ENCODE assay signal across 28 cellular contexts in the genomic region with DNA sequence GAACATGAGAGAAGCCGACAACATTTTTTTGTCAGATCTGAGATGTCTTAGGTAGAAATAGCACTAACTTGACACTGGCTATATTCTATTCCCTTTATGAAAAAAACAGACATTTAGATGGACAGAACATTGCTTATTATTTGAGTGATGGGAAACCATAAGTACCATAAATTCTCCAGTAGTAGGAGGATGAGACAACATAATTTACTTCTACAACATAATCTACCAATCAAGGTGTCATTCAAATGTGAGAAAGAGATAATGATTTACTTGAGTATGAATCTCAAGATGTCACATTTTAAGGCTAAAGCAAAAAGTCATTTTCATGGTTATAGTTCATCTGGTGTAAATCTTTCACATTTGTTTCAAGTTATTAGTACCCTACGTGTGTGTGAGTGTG.
"Had no signal": no experiment of that assay in that cellular context is flagged by ENCODE, and none has a peak within 500 bp of the region (broad histone marks: within the 10 kb centered on the region; RNA-seq: fewer than 3 reads in every experiment).

No MANE protein-coding gene starts in this region.

- ATAC-seq: activated CD8-positive, alpha-beta T cell treated with anti-CD3 and anti-CD28 coated beads for 36 hours; activated naive CD8-positive, alpha-beta T cell treated with anti-CD3 and anti-CD28 coated beads, Interleukin-2, amount 50 U/mL, for 24 hours had no signal

- H3K4me3 ChIP-seq: ascending aorta, cardiac muscle cell had no signal

- H3K27ac ChIP-seq: ascending aorta, cardiac muscle cell, VCaP had no signal

- FAIRE-seq: bronchial epithelial cell, TTC549 had no signal

- H3K36me3 ChIP-seq: ascending aorta, cardiac muscle cell had no signal

- H3K27me3 ChIP-seq: ascending aorta, cardiac muscle cell had no signal

- DNase-seq: activated B cell treated with CpG ODN at 0.5 μM for 24 hours; activated CD4-positive, alpha-beta memory T cell treated with anti-CD3 and anti-CD28 coated beads for 36 hours; activated CD4-positive, alpha-beta T cell treated with anti-CD3 and anti-CD28 coated beads for 4 hours; activated CD4-positive, alpha-beta T cell treated with anti-CD3 and anti-CD28 coated beads, Interleukin-2, amount 10 ng/mL, durations not matched to agents 24 days and 14 days; activated CD4-positive, alpha-beta T cell treated with anti-CD3 and anti-CD28 coated beads, Interleukin-2, amount 50 U/mL, for 1 hour; activated CD4-positive, alpha-beta T cell treated with anti-CD3 and anti-CD28 coated beads, Interleukin-2, amount 50 U/mL, for 4 hours; activated CD4-positive, CD25-positive, alpha-beta regulatory T cell treated with anti-CD3 and anti-CD28 coated beads, Interleukin-2, amount 50 U/mL, for 72 hours; activated CD8-positive, alpha-beta memory T cell treated with anti-CD3 and anti-CD28 coated beads, Interleukin-2, amount 50 U/mL, for 48 hours; activated CD8-positive, alpha-beta T cell treated with anti-CD3 and anti-CD28 coated beads for 36 hours; activated effector memory CD4-positive, alpha-beta T cell treated with Interleukin-2 at 50 U/mL for 16 hours; activated gamma-delta T cell; activated naive CD4-positive, alpha-beta T cell treated with anti-CD3 and anti-CD28 coated beads, Interleukin-2, amount 10 ng/mL, durations not matched to agents 7 days and 5 days; activated naive CD4-positive, alpha-beta T cell treated with Interleukin-2 at 50 U/mL for 16 hours; activated naive CD8-positive, alpha-beta T cell treated with anti-CD3 and anti-CD28 coated beads, Interleukin-2, amount 10 ng/mL, durations not matched to agents 7 days and 5 days; activated naive CD8-positive, alpha-beta T cell treated with anti-CD3 and anti-CD28 coated beads, Interleukin-2, amount 50 U/mL, for 24 hours; activated T-cell treated with anti-CD3 and anti-CD28 coated beads, Interleukin-2, amount 50 U/mL, for 24 hours; activated T-cell treated with anti-CD3 and anti-CD28 coated beads, Interleukin-2, amount 50 U/mL, for 48 hours; amygdala; anterior cingulate cortex; caudate nucleus; cerebellar nuclear complex; T-helper 2 cell; T-helper 9 cell had no signal

- H3K9me3 ChIP-seq: ascending aorta had no signal
